Comparison of ENCODE assay signal across 2 cellular contexts in the genomic region with DNA sequence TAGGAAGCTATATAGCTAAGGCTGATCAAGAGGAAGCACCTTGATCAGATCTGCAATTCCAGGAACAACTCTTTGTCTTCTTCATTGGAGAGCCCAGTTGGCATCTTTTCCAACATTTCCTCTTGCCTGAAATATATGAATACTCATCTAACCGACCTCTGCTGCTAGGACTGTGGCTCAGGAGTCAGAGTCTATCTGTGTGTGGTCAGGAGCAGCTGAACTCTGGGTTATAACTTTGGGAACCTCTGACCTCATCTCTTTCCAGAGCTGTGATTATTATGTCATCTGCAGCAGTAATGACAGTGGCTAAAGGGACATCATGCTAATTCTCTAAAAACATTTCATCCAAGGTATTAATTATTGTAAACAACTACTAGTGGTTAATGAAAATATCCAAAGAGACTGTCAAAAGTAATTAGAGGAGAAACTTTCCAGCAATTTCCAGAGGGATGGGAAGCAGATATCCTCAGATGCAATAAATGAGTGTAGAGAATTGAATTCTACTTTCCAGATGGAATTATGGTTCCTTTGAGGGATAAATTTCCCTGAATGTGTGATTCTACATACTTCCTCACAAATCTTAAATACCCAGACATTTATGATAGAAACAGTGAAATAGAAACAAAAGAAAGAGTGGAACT.
TF ChIP-seq lines count a peak whose summit lies in the region.

No MANE protein-coding gene starts in this region.

TF ChIP-seq in HEK293, 187 proteins besides CTCF, POLR2A, EP300 and RAD21 (continued from another document):
- no peak for TF ChIP-seq ZNF132 (tag by site-specific recombination; IDR thresholded peaks at IDR 0.05; ENCODE audit: borderline replicate concordance)
- TF ChIP-seq, protein P1, sequence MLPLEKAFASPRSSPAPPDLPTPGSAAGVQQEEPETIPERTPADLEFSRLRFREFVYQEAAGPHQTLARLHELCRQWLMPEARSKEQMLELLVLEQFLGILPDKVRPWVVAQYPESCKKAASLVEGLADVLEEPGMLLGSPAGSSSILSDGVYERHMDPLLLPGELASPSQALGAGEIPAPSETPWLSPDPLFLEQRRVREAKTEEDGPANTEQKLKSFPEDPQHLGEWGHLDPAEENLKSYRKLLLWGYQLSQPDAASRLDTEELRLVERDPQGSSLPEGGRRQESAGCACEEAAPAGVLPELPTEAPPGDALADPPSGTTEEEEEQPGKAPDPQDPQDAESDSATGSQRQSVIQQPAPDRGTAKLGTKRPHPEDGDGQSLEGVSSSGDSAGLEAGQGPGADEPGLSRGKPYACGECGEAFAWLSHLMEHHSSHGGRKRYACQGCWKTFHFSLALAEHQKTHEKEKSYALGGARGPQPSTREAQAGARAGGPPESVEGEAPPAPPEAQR (tag by site-specific recombination; IDR thresholded peaks at IDR 0.05): no peak
- TF ChIP-seq ZBTB1 (tag by site-specific recombination; IDR thresholded peaks at IDR 0.05): no peak
- TF ChIP-seq, protein P2, sequence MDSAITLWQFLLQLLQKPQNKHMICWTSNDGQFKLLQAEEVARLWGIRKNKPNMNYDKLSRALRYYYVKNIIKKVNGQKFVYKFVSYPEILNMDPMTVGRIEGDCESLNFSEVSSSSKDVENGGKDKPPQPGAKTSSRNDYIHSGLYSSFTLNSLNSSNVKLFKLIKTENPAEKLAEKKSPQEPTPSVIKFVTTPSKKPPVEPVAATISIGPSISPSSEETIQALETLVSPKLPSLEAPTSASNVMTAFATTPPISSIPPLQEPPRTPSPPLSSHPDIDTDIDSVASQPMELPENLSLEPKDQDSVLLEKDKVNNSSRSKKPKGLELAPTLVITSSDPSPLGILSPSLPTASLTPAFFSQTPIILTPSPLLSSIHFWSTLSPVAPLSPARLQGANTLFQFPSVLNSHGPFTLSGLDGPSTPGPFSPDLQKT (IDR thresholded peaks at IDR 0.05; ENCODE audit: borderline replicate concordance, low read depth, low read length): no peak
- TF ChIP-seq, protein P3, sequence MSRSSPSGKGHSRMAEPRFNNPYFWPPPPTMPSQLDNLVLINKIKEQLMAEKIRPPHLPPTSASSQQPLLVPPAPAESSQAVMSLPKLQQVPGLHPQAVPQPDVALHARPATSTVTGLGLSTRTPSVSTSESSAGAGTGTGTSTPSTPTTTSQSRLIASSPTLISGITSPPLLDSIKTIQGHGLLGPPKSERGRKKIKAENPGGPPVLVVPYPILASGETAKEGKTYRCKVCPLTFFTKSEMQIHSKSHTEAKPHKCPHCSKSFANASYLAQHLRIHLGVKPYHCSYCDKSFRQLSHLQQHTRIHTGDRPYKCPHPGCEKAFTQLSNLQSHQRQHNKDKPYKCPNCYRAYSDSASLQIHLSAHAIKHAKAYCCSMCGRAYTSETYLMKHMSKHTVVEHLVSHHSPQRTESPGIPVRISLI (tag by site-specific recombination; IDR thresholded peaks at IDR 0.05): no peak
- no peak for TF ChIP-seq ZNF350 (tag by site-specific recombination; IDR thresholded peaks at IDR 0.05)
- TF ChIP-seq ZNF629 (tag by site-specific recombination; IDR thresholded peaks at IDR 0.05): peak; percentile 41; the same call in 1 of the 2 replicates
- TF ChIP-seq, protein P4, sequence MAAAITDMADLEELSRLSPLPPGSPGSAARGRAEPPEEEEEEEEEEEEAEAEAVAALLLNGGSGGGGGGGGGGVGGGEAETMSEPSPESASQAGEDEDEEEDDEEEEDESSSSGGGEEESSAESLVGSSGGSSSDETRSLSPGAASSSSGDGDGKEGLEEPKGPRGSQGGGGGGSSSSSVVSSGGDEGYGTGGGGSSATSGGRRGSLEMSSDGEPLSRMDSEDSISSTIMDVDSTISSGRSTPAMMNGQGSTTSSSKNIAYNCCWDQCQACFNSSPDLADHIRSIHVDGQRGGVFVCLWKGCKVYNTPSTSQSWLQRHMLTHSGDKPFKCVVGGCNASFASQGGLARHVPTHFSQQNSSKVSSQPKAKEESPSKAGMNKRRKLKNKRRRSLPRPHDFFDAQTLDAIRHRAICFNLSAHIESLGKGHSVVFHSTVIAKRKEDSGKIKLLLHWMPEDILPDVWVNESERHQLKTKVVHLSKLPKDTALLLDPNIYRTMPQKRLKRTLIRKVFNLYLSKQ (tag by site-specific recombination; IDR thresholded peaks at IDR 0.05; ENCODE audit: borderline replicate concordance): no peak
- TF ChIP-seq ZNF768 (tag by site-specific recombination; IDR thresholded peaks at IDR 0.05): no peak
- no peak for TF ChIP-seq ZNF324 (tag by site-specific recombination; IDR thresholded peaks at IDR 0.05)
- TF ChIP-seq ZNF621 (tag by site-specific recombination; IDR thresholded peaks at IDR 0.05): no peak
- TF ChIP-seq ZBTB8A (tag by site-specific recombination; IDR thresholded peaks at IDR 0.05): no peak
- TF ChIP-seq ZBTB21 (tag by site-specific recombination; IDR thresholded peaks at IDR 0.05): peak; percentile 40; the same call in 1 of the 2 replicates
- no peak for TF ChIP-seq ZNF747 (tag by site-specific recombination; IDR thresholded peaks at IDR 0.05)
- no peak for TF ChIP-seq ZNF211 (tag by site-specific recombination; IDR thresholded peaks at IDR 0.05; ENCODE audit: low read depth)
- no peak for TF ChIP-seq MEIS1 (CRISPR knock-in tag; IDR thresholded peaks at IDR 0.05; ENCODE audit: borderline replicate concordance)
- no peak for TF ChIP-seq GLIS2 (tag by site-specific recombination; IDR thresholded peaks at IDR 0.05)
- no peak for TF ChIP-seq ZNF548 (tag by site-specific recombination; IDR thresholded peaks at IDR 0.05)

TF ChIP-seq in SK-N-SH, 30 proteins besides CTCF, POLR2A, EP300 and RAD21 (continued from another document):
- TF ChIP-seq, protein P5, sequence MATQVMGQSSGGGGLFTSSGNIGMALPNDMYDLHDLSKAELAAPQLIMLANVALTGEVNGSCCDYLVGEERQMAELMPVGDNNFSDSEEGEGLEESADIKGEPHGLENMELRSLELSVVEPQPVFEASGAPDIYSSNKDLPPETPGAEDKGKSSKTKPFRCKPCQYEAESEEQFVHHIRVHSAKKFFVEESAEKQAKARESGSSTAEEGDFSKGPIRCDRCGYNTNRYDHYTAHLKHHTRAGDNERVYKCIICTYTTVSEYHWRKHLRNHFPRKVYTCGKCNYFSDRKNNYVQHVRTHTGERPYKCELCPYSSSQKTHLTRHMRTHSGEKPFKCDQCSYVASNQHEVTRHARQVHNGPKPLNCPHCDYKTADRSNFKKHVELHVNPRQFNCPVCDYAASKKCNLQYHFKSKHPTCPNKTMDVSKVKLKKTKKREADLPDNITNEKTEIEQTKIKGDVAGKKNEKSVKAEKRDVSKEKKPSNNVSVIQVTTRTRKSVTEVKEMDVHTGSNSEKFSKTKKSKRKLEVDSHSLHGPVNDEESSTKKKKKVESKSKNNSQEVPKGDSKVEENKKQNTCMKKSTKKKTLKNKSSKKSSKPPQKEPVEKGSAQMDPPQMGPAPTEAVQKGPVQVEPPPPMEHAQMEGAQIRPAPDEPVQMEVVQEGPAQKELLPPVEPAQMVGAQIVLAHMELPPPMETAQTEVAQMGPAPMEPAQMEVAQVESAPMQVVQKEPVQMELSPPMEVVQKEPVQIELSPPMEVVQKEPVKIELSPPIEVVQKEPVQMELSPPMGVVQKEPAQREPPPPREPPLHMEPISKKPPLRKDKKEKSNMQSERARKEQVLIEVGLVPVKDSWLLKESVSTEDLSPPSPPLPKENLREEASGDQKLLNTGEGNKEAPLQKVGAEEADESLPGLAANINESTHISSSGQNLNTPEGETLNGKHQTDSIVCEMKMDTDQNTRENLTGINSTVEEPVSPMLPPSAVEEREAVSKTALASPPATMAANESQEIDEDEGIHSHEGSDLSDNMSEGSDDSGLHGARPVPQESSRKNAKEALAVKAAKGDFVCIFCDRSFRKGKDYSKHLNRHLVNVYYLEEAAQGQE (IDR thresholded peaks at IDR 0.05; ENCODE audit: low read depth, low read length): no peak
- TF ChIP-seq EZH2phosphoT487 (IDR thresholded peaks at IDR 0.05; ENCODE audit: borderline replicate concordance, low read depth): no peak
- no peak for TF ChIP-seq POLR2AphosphoS5 (IDR thresholded peaks at IDR 0.05; ENCODE audit: low read depth, low read length)
- TF ChIP-seq CHD2 (IDR thresholded peaks at IDR 0.05; ENCODE audit: low read length, partially characterized antibody): peak; percentile 23
- no peak for TF ChIP-seq GABPA (IDR thresholded peaks at IDR 0.05; ENCODE audit: low read depth)
- TF ChIP-seq SMC3 (IDR thresholded peaks at IDR 0.05; ENCODE audit: low read depth, low read length): no peak
- no peak for TF ChIP-seq TEAD4 (IDR thresholded peaks at IDR 0.05; ENCODE audit: borderline replicate concordance, insufficient read depth)
- TF ChIP-seq NFIC (IDR thresholded peaks at IDR 0.05; ENCODE audit: borderline replicate concordance): no peak
- no peak for TF ChIP-seq YY1 (IDR thresholded peaks at IDR 0.05; ENCODE audit: low read depth)
- TF ChIP-seq, protein P6, sequence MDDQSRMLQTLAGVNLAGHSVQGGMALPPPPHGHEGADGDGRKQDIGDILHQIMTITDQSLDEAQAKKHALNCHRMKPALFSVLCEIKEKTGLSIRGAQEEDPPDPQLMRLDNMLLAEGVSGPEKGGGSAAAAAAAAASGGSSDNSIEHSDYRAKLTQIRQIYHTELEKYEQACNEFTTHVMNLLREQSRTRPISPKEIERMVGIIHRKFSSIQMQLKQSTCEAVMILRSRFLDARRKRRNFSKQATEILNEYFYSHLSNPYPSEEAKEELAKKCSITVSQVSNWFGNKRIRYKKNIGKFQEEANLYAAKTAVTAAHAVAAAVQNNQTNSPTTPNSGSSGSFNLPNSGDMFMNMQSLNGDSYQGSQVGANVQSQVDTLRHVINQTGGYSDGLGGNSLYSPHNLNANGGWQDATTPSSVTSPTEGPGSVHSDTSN (IDR thresholded peaks at IDR 0.05): peak; percentile 26; the same call in 1 of the 2 replicates
- TF ChIP-seq FOXJ3 (CRISPR knock-in tag; IDR thresholded peaks at IDR 0.05): no peak
- TF ChIP-seq TAF1 (IDR thresholded peaks at IDR 0.05; ENCODE audit: borderline replicate concordance, low read depth, low read length): no peak
- no peak for TF ChIP-seq RXRA (IDR thresholded peaks at IDR 0.05; ENCODE audit: borderline replicate concordance, low read depth)
- TF ChIP-seq RCOR1 (IDR thresholded peaks at IDR 0.05; ENCODE audit: low read length): 0 out of 2 replicates have a peak, but pooled peaks have one; percentile 10
- no peak for TF ChIP-seq GATA2 (CRISPR knock-in tag; IDR thresholded peaks at IDR 0.05)
- no peak for TF ChIP-seq ELF1 (IDR thresholded peaks at IDR 0.05)
